In genomic region chr10:47408606-47409005, GRCh38 we compare ENCODE assay signal across 25 cellular contexts. TPM values are rescaled to one million over a fixed set of nuclear protein-coding genes. Genes with fewer than 3 reads are reported as not detected.
DNase-seq lines count a peak whose midpoint lies in the region; ATAC-seq, FAIRE-seq and TF ChIP-seq lines count a peak whose summit lies in the region.
"Had no signal": no experiment of that assay in that cellular context is flagged by ENCODE, and none has a peak within 500 bp of the region (broad histone marks: within the 10 kb centered on the region; RNA-seq: fewer than 3 reads in every experiment).

No MANE protein-coding gene starts in this region.

- H2AFZ ChIP-seq in PC-9 = no peak overlapping the region
- H2AFZ ChIP-seq: GM23248 had no signal

- H3K36me3 ChIP-seq in PC-9 (ENCODE audit: low read depth) = no peaks in the 10 kb centered on the region
- H3K36me3 ChIP-seq in esophagus muscularis mucosa = no peaks in the 10 kb centered on the region
- H3K36me3 ChIP-seq: BE2C had no signal

- TF ChIP-seq POLR2A in A549 (IDR thresholded peaks at IDR 0.05; ENCODE audit: low read length) (no peak), esophagus muscularis mucosa (IDR thresholded peaks at IDR 0.05; ENCODE audit: low read depth) (no peak)

- no peaks in the 10 kb centered on the region for H3K27me3 ChIP-seq in PC-9 (ENCODE audit: insufficient read depth, low read depth)
- no peaks in the 10 kb centered on the region for H3K27me3 ChIP-seq in esophagus muscularis mucosa
- H3K27me3 ChIP-seq: BE2C had no signal

- H3K9me3 ChIP-seq in A549 (no peaks in the 10 kb centered on the region), PC-9 (ENCODE audit: insufficient read depth, low read depth) (no peaks in the 10 kb centered on the region), esophagus muscularis mucosa (no peaks in the 10 kb centered on the region)
- H3K9me3 ChIP-seq: BE2C, Caco-2 had no signal

- H3K4me2 ChIP-seq in A549 = peak overlapping the region; percentile 19
- H3K4me2 ChIP-seq in PC-9 = peak overlapping the region; percentile 92
- H3K4me2 ChIP-seq: KMS-11 had no signal

- FAIRE-seq in A549 (lab: Jason Lieb, UNC) = no peak
- FAIRE-seq: A204.1, GM12891 had no signal

- H3K27ac ChIP-seq in A549 (peak overlapping the region; percentile 46 to 97; a peak in 5 of 6 replicates), PC-9 (peak overlapping the region; percentile 12), esophagus muscularis mucosa (replicated peaks in 1 of 4) (no peak overlapping the region)
- H3K27ac ChIP-seq: GM23248, KMS-11, SK-N-MC had no signal

- TF ChIP-seq EP300 in A549 (IDR thresholded peaks at IDR 0.05) = no peak
- TF ChIP-seq EP300 in esophagus muscularis mucosa (IDR thresholded peaks at IDR 0.05) = no peak

- no peak overlapping the region for H3K4me3 ChIP-seq in A549
- peak overlapping the region; percentile 66 for H3K4me3 ChIP-seq in PC-9
- H3K4me3 ChIP-seq in esophagus muscularis mucosa = no peak overlapping the region
- H3K4me3 ChIP-seq: GM23248, SK-N-MC had no signal

- POLR2A ChIA-PET in A549 (lab: Yijun Ruan, JAX) = no interaction called here
- POLR2A ChIA-PET in PC-9 (lab: Charles Lee; ENCODE audit: unreplicated experiment) = interaction anchor here (0.5 to 0.9 kb wide), 5 partner anchors 24 to 1421 kb away, joined by 3 to 5 read pairs (median 3); partner anchors contain the start of gene ZNF488

- no peak for TF ChIP-seq CTCF in A549 (IDR thresholded peaks at IDR 0.05)
- no peak for TF ChIP-seq CTCF in PC-9 (conservative IDR thresholded peaks at IDR 0.05)
- TF ChIP-seq CTCF in esophagus muscularis mucosa (IDR thresholded peaks at IDR 0.05) = no peak

- BruUV-seq in PC-9 (replicated peaks; lab: Mats Ljungman, UMichigan) = TSS peak; percentile 44

- intact Hi-C loops in PC-9 (cut with micrococcal nuclease; ENCODE audit: unreplicated experiment) (no loop called here), esophagus muscularis mucosa (cut with DNase I) (no loop called here), posterior cingulate gyrus (cut with DNase I) (no loop called here)

- no peak for TF ChIP-seq RAD21 in A549 (conservative IDR thresholded peaks at IDR 0.05 in 1 of 2, IDR thresholded peaks at IDR 0.05 in 1 of 2)

- CTCF ChIA-PET in A549 (lab: Yijun Ruan, JAX) (interaction anchor here (0.6 kb wide), 1 partner anchor 50 kb away, joined by 3 read pairs; no protein-coding TSS in a partner anchor), PC-9 (lab: Charles Lee) (no interaction called here)

- WGBS in A549 (ENCODE audit: missing lambda C conversion rate) = 86% methylated on average over 6 of the region's 6 CpGs
- WGBS in esophagus muscularis mucosa = 81% methylated on average over 6 of the region's 6 CpGs

- H3K9me2 ChIP-seq in PC-9 (ENCODE audit: insufficient read depth) = no peaks in the 10 kb centered on the region

- DNase-seq in A549 (ENCODE audit: low read depth in 1 of 2, low spot score in 1 of 2) (no peak), EH (ENCODE audit: low read depth) (peak; percentile 14), PC-9 (no peak), esophagus muscularis mucosa (ENCODE audit: extremely low spot score) (peak; percentile 21), NCI-H2081 treated with DMSO at 0.1 percent for 48 hours (lab: John Stamatoyannopoulos, UW) (no peak), NCI-H1694 treated with DMSO at 0.1 percent for 48 hours (lab: John Stamatoyannopoulos, UW) (no peak), posterior cingulate gyrus (no peak)
- DNase-seq: BE2C; CD4-positive, alpha-beta memory T cell; DMS 273 treated with DMSO at 0.1 percent for 48 hours; DND-41; GM23248; HCEC 1CT; NCI-H1930; NCI-H2227 treated with DMSO at 0.1 percent for 48 hours; NCI-H510A treated with DMSO at 0.1 percent for 48 hours; NCI-H748 treated with DMSO at 0.1 percent for 48 hours; RPMI8226; SHP77 treated with DMSO at 0.1 percent for 48 hours had no signal

- no peak for ATAC-seq in A549

- H3F3A ChIP-seq in PC-9 (ENCODE audit: insufficient read depth, low read depth) = peaks cover 57% of the 10 kb centered on the region

- no peaks in the 10 kb centered on the region for H4K20me1 ChIP-seq in PC-9 (ENCODE audit: insufficient read depth)

- H3K79me2 ChIP-seq in PC-9 (ENCODE audit: low read depth) = peaks cover 20% of the 10 kb centered on the region

- H3K4me1 ChIP-seq in A549 = peaks cover 60% of the 10 kb centered on the region
- peaks cover 90% of the 10 kb centered on the region for H3K4me1 ChIP-seq in PC-9 (replicated peaks; ENCODE audit: insufficient read depth)
- H3K4me1 ChIP-seq in esophagus muscularis mucosa = peaks cover 3 to 10% (median 7%) of the 10 kb centered on the region in 4 donors
- H3K4me1 ChIP-seq: BE2C had no signal

TF ChIP-seq in A549, 52 proteins besides CTCF, POLR2A, EP300 and RAD21:
- TF ChIP-seq JUN (IDR thresholded peaks at IDR 0.05) = no peak
- TF ChIP-seq HOXB13 (CRISPR knock-in tag; IDR thresholded peaks at IDR 0.05; ENCODE audit: low read depth) = no peak
TF ChIP-seq in A549: peak in this region for 0.

RNA-seq across cellular contexts. Expression of gene ZNF488, which starts 24.5 kb away (rescaled TPM):
- polyA plus RNA-seq in A549 (2011; rRNA removed) = 4.0 and 4.6 TPM in 2 replicates
- polyA plus RNA-seq in A549 (2012; cell fraction: cytosol; rRNA removed) = 5.1 and 6.7 TPM in 2 replicates
- 6.5 and 6.7 TPM in 2 replicates for polyA plus RNA-seq in A549 (2012; cell fraction: nucleus; rRNA removed)
- 6.8 to 8.3 TPM (median 6.9 TPM) in 3 replicates for polyA plus RNA-seq in A549 (2017; fragmentation: RNase III; extraction: RNeasy Plus Mini Kit Qiagen cat#74134 plus additional on column Dnase treatment)
- polyA minus RNA-seq in A549 (2011; rRNA and poly(A)+ RNA removed) = 6.4 and 6.5 TPM in 2 replicates
- 11.4 and 18.1 TPM in 2 replicates for total RNA-seq in PC-9 (2021)
- total RNA-seq in esophagus muscularis mucosa = under 1 TPM in 1 of 4 donors, not detected in 3; 0.11 TPM
- total RNA-seq: CD4-positive, alpha-beta memory T cell; G401; GM23248 had no signal

Comparison
In these comparisons a context has a peak if more than half of its experiments do, and no peak if none do; other contexts are left out.
1. DNase-seq: peak in EH (single experiment) and esophagus muscularis mucosa (single experiment); none in A549 (0 of 2), PC-9 (0 of 2), NCI-H2081 treated with DMSO at 0.1 percent for 48 hours (single experiment), NCI-H1694 treated with DMSO at 0.1 percent for 48 hours (single experiment) and posterior cingulate gyrus (0 of 10).
2. H3K27ac ChIP-seq: peak in A549 (2 of 2) and PC-9 (single experiment); none in esophagus muscularis mucosa (0 of 4).
3. RNA of gene ZNF488, which starts 24.5 kb away (total RNA-seq): 11.4 to 18.1 TPM in PC-9; 0.11 TPM in esophagus muscularis mucosa; every median in the first group is over 10 times any median in the second.